In genomic region chr7:43766564-43766963, GRCh38 we compare ENCODE assay signal across 2 cellular contexts.
TF ChIP-seq lines count a peak whose summit lies in the region.

No MANE protein-coding gene starts in this region.

TF ChIP-seq in A549, 52 proteins besides CTCF, POLR2A, EP300 and RAD21 (continued from another document):
- no peak for TF ChIP-seq HMGXB4 (CRISPR knock-in tag; IDR thresholded peaks at IDR 0.05; ENCODE audit: borderline replicate concordance)
- no peak for TF ChIP-seq NR3C1 (IDR thresholded peaks at IDR 0.05)
- no peak for TF ChIP-seq E2F6 (IDR thresholded peaks at IDR 0.05; ENCODE audit: borderline replicate concordance, low read depth)

TF ChIP-seq in SK-N-SH, 30 proteins besides CTCF, POLR2A, EP300 and RAD21 (continued from another document):
- no peak for TF ChIP-seq USF2 (IDR thresholded peaks at IDR 0.05; ENCODE audit: borderline replicate concordance, low read depth, low read length)
- TF ChIP-seq JUND (IDR thresholded peaks at IDR 0.05) = no peak
- TF ChIP-seq RCOR1 (IDR thresholded peaks at IDR 0.05; ENCODE audit: low read length) = no peak
- TF ChIP-seq FOXJ3 (CRISPR knock-in tag; IDR thresholded peaks at IDR 0.05) = no peak
- no peak for TF ChIP-seq YY1 (IDR thresholded peaks at IDR 0.05; ENCODE audit: low read depth)
- TF ChIP-seq MEF2A (IDR thresholded peaks at IDR 0.05; ENCODE audit: borderline replicate concordance, low read depth) = no peak
- no peak for TF ChIP-seq GABPA (IDR thresholded peaks at IDR 0.05; ENCODE audit: low read depth)
- TF ChIP-seq GATA2 (CRISPR knock-in tag; IDR thresholded peaks at IDR 0.05) = no peak
